Comparison of ENCODE assay signal across 8 cellular contexts in genomic region chr9:137034709-137035506, GRCh38. TPM values are rescaled to one million over a fixed set of nuclear protein-coding genes. Genes with fewer than 3 reads are reported as not detected.
A peak's percentile ranks its signal among the peaks of the same experiment; 100 is the strongest.
DNase-seq lines count a peak whose midpoint lies in the region; ATAC-seq and TF ChIP-seq lines count a peak whose summit lies in the region.

No MANE protein-coding gene starts in this region.

- no peaks in the 10 kb centered on the region for H3K27me3 Mint-ChIP-seq in activated CD4-positive, alpha-beta T cell treated with anti-CD3 and anti-CD28 coated beads, Interleukin-2, amount 10 ng/mL, durations not matched to agents 7 days and 5 days

- TF ChIP-seq RAD21 in liver (IDR thresholded peaks at IDR 0.05) = peak; percentile 90 to 92

- 23% methylated on average over 24 of the region's 24 CpGs for WGBS in liver

- H3K36me3 ChIP-seq in liver (ENCODE audit: control insufficient read depth in 4 of 4, insufficient read depth in 3 of 4, low read depth in 1 of 4, low read length in 3 of 4) = no peaks in the 10 kb centered on the region

- no peak overlapping the region for H3K4me3 ChIP-seq in liver (ENCODE audit: low read depth in 1 of 3, low read length in 3 of 3)

- H3K9ac ChIP-seq in liver (ENCODE audit: low read depth in 1 of 2, low read length in 2 of 2) = no peak overlapping the region

- H3K4me3 Mint-ChIP-seq in activated CD4-positive, alpha-beta T cell treated with anti-CD3 and anti-CD28 coated beads, Interleukin-2, amount 10 ng/mL, durations not matched to agents 7 days and 5 days = peak overlapping the region; percentile 61

- H3K9me3 Mint-ChIP-seq in activated CD4-positive, alpha-beta T cell treated with anti-CD3 and anti-CD28 coated beads, Interleukin-2, amount 10 ng/mL, durations not matched to agents 7 days and 5 days = no peaks in the 10 kb centered on the region

- no peaks in the 10 kb centered on the region for H3K9me3 ChIP-seq in liver (ENCODE audit: control insufficient read depth in 4 of 4, low read length in 3 of 4)

- POLR2A ChIA-PET in activated CD4-positive, alpha-beta T cell treated with anti-CD3 and anti-CD28 coated beads, Interleukin-2, amount 10 ng/mL, durations not matched to agents 7 days and 5 days (lab: Charles Lee) = interaction anchor here (0.5 kb wide), 1 partner anchor 223 kb away, joined by 3 read pairs; no protein-coding TSS in a partner anchor

- peak overlapping the region; percentile 92 for H3K27ac Mint-ChIP-seq in activated CD4-positive, alpha-beta T cell treated with anti-CD3 and anti-CD28 coated beads, Interleukin-2, amount 10 ng/mL, durations not matched to agents 7 days and 5 days

- peaks cover 2% of the 10 kb centered on the region for H3K36me3 Mint-ChIP-seq in activated CD4-positive, alpha-beta T cell treated with anti-CD3 and anti-CD28 coated beads, Interleukin-2, amount 10 ng/mL, durations not matched to agents 7 days and 5 days (ENCODE audit: low read depth)

- peak; percentile 43 for ATAC-seq in HG03159 (IDR thresholded peaks at IDR 0.05; ENCODE audit: unreplicated experiment)
- ATAC-seq in HG03135 (IDR thresholded peaks at IDR 0.05; ENCODE audit: unreplicated experiment) = no peak

- peaks cover 0 to 2% (median 0%) of the 10 kb centered on the region in 4 donors for H3K27me3 ChIP-seq in liver (ENCODE audit: control insufficient read depth in 4 of 4, insufficient read depth in 4 of 4, low read length in 3 of 4)

- DNase-seq in NCI-H748 (lab: John Stamatoyannopoulos, UW; ENCODE audit: unreplicated experiment) = peak; percentile 88
- peak; percentile 91 for DNase-seq in activated CD4-positive, alpha-beta T cell treated with anti-CD3 and anti-CD28 coated beads, Interleukin-2, amount 10 ng/mL, durations not matched to agents 7 days and 5 days
- peak; percentile 89 for DNase-seq in stimulated activated CD4-positive, alpha-beta T cell treated with anti-CD3 and anti-CD28 coated beads, Interleukin-4, amount 100 ng/mL, for 1 hour

- CTCF ChIA-PET in activated CD4-positive, alpha-beta T cell treated with anti-CD3 and anti-CD28 coated beads, Interleukin-2, amount 10 ng/mL, durations not matched to agents 7 days and 5 days (lab: Charles Lee) = interaction anchor here (0.6 to 14.0 kb wide), 62 partner anchors 9 to 370 kb away, joined by 3 to 157 read pairs (median 4); partner anchors contain the start of genes AJM1, C8G, CLIC3 and FBXW5

- H3K27ac ChIP-seq in cingulate gyrus (ENCODE audit: low read depth, low read length) = peak overlapping the region; percentile 83
- peak overlapping the region; percentile 8 to 43 for H3K27ac ChIP-seq in liver (ENCODE audit: low read depth in 1 of 2, low read length in 2 of 2)

- TF ChIP-seq CTCF in GM12801 (IDR thresholded peaks at IDR 0.05; ENCODE audit: extremely low read depth, insufficient read length) (peak; percentile 88), liver (IDR thresholded peaks at IDR 0.05; ENCODE audit: low read depth, low read length, missing input control) (peak; percentile 90)

- peaks cover 43% of the 10 kb centered on the region for H3K4me1 Mint-ChIP-seq in activated CD4-positive, alpha-beta T cell treated with anti-CD3 and anti-CD28 coated beads, Interleukin-2, amount 10 ng/mL, durations not matched to agents 7 days and 5 days

- H3K4me1 ChIP-seq in liver (ENCODE audit: control insufficient read depth in 4 of 4, insufficient read depth in 4 of 4, low read length in 3 of 4) = peaks cover 0 to 10% (median 1%) of the 10 kb centered on the region in 4 donors

TF ChIP-seq in liver, 16 proteins besides CTCF, POLR2A, EP300 and RAD21:
- TF ChIP-seq RXRA (IDR thresholded peaks at IDR 0.05) = no peak
- TF ChIP-seq GABPA (IDR thresholded peaks at IDR 0.05 in 1 of 2, conservative IDR thresholded peaks at IDR 0.05 in 1 of 2) = no peak
- no peak for TF ChIP-seq SP1 (IDR thresholded peaks at IDR 0.05)
- no peak for TF ChIP-seq FOXA2 (IDR thresholded peaks at IDR 0.05)
- TF ChIP-seq HNF4A (conservative IDR thresholded peaks at IDR 0.05) = no peak
- TF ChIP-seq ZBTB33 (IDR thresholded peaks at IDR 0.05) = no peak
- TF ChIP-seq NR2F2 (IDR thresholded peaks at IDR 0.05) = no peak
- TF ChIP-seq YY1 (IDR thresholded peaks at IDR 0.05) = no peak
- no peak for TF ChIP-seq EGR1 (IDR thresholded peaks at IDR 0.05; ENCODE audit: low read depth in 2 of 2)
- no peak for TF ChIP-seq JUND (IDR thresholded peaks at IDR 0.05)
- TF ChIP-seq REST (IDR thresholded peaks at IDR 0.05) = no peak
- no peak for TF ChIP-seq ATF3 (IDR thresholded peaks at IDR 0.05)
- no peak for TF ChIP-seq TAF1 (conservative IDR thresholded peaks at IDR 0.05)
- no peak for TF ChIP-seq HNF4G (IDR thresholded peaks at IDR 0.05)
- TF ChIP-seq MAX (IDR thresholded peaks at IDR 0.05) = no peak
- no peak for TF ChIP-seq FOXA1 (IDR thresholded peaks at IDR 0.05)

RNA-seq across cellular contexts. Expression of gene FUT7, which starts 3.0 kb away (rescaled TPM):
- 10 to 100 TPM in 1 of 2 experiments, 1 to 10 TPM in 1; 8.9 to 10.3 TPM for total RNA-seq in activated CD4-positive, alpha-beta T cell treated with anti-CD3 and anti-CD28 coated beads, Interleukin-2, amount 10 ng/mL, durations not matched to agents 7 days and 5 days
- total RNA-seq in liver = under 1 TPM; 0.37 to 0.67 TPM
- under 1 TPM in 1 of 2 donors, not detected in 1; 0.14 TPM for polyA plus RNA-seq in liver

RNA-seq across cellular contexts. Expression of gene ABCA2, which starts 6.9 kb away (rescaled TPM):
- 10 to 100 TPM; 67.7 to 70.3 TPM for total RNA-seq in activated CD4-positive, alpha-beta T cell treated with anti-CD3 and anti-CD28 coated beads, Interleukin-2, amount 10 ng/mL, durations not matched to agents 7 days and 5 days
- 10 to 100 TPM in 1 of 2 donors, 1 to 10 TPM in 1; 2.9 to 15.2 TPM for total RNA-seq in liver
- polyA plus RNA-seq in liver = 10 to 100 TPM in 1 of 2 donors, 1 to 10 TPM in 1; 9.5 to 15.1 TPM

RNA-seq across cellular contexts. Expression of gene NPDC1, which starts 11.1 kb away (rescaled TPM):
- 10 to 100 TPM; 35.5 to 41.4 TPM for total RNA-seq in activated CD4-positive, alpha-beta T cell treated with anti-CD3 and anti-CD28 coated beads, Interleukin-2, amount 10 ng/mL, durations not matched to agents 7 days and 5 days
- 1 to 10 TPM; 2.7 to 5.6 TPM for total RNA-seq in liver
- polyA plus RNA-seq in liver = 10 to 100 TPM in 1 of 2 donors, 1 to 10 TPM in 1; 9.0 to 14.5 TPM

RNA-seq across cellular contexts. Expression of gene ENTPD2, which starts 19.0 kb away (rescaled TPM):
- not detected for total RNA-seq in activated CD4-positive, alpha-beta T cell treated with anti-CD3 and anti-CD28 coated beads, Interleukin-2, amount 10 ng/mL, durations not matched to agents 7 days and 5 days
- under 1 TPM; 0.09 to 0.25 TPM for total RNA-seq in liver
- under 1 TPM; 0.17 to 0.40 TPM for polyA plus RNA-seq in liver

RNA-seq across cellular contexts. Expression of gene SAPCD2, which starts 35.4 kb away (rescaled TPM):
- 10 to 100 TPM; 33.8 to 40.6 TPM for total RNA-seq in activated CD4-positive, alpha-beta T cell treated with anti-CD3 and anti-CD28 coated beads, Interleukin-2, amount 10 ng/mL, durations not matched to agents 7 days and 5 days
- total RNA-seq in liver = 1 to 10 TPM in 1 of 2 donors, under 1 TPM in 1; 0.08 to 1.8 TPM
- under 1 TPM; 0.06 to 0.38 TPM for polyA plus RNA-seq in liver

Comparison
In these comparisons a context has a peak if more than half of its experiments do, and no peak if none do; other contexts are left out.
1. RNA of gene FUT7, which starts 3.0 kb away (total RNA-seq): 8.9 to 10.3 TPM in activated CD4-positive, alpha-beta T cell treated with anti-CD3 and anti-CD28 coated beads, Interleukin-2, amount 10 ng/mL, durations not matched to agents 7 days and 5 days; 0.37 to 0.67 TPM in liver; every median in the first group is over 4 times any median in the second.
2. RNA of gene ABCA2, which starts 6.9 kb away (total RNA-seq): 67.7 to 70.3 TPM in activated CD4-positive, alpha-beta T cell treated with anti-CD3 and anti-CD28 coated beads, Interleukin-2, amount 10 ng/mL, durations not matched to agents 7 days and 5 days; 2.9 to 15.2 TPM in liver; every median in the first group is over 4 times any median in the second.
3. RNA of gene NPDC1, which starts 11.1 kb away (total RNA-seq): 35.5 to 41.4 TPM in activated CD4-positive, alpha-beta T cell treated with anti-CD3 and anti-CD28 coated beads, Interleukin-2, amount 10 ng/mL, durations not matched to agents 7 days and 5 days; 2.7 to 5.6 TPM in liver; every median in the first group is over 4 times any median in the second.
4. Peak in every context shown above with its lines, with median percentiles within 50 percentile points of each other: DNase-seq.